ENCODE assay signal across 18 cellular contexts in genomic region chr16:88363239-88363891, GRCh38. TPM values are rescaled to one million over a fixed set of nuclear protein-coding genes. Genes with fewer than 3 reads are reported as not detected.
A peak's percentile ranks its signal among the peaks of the same experiment; 100 is the strongest.
DNase-seq lines count a peak whose midpoint lies in the region; ATAC-seq, FAIRE-seq and TF ChIP-seq lines count a peak whose summit lies in the region.
"Had no signal": no experiment of that assay in that cellular context is flagged by ENCODE, and none has a peak within 500 bp of the region (broad histone marks: within the 10 kb centered on the region; RNA-seq: fewer than 3 reads in every experiment).

No MANE protein-coding gene starts in this region.

- H3K9me2 ChIP-seq in SU-DHL-6 (replicated peaks; ENCODE audit: insufficient read depth, low read length): no peaks in the 10 kb centered on the region

- H4K20me1 ChIP-seq in SU-DHL-6 (ENCODE audit: low read depth, low read length): no peaks in the 10 kb centered on the region

- peak overlapping the region in 3 of 4 donors; percentile 32 to 69 (median 35) for H3K4me3 Mint-ChIP-seq in IgD-negative memory B cell
- H3K4me3 Mint-ChIP-seq in stimulated activated memory B cell treated with anti-CD40 and anti-IgM and Interleukin-4, amounts not matched to agents 10 μg/mL and 1 μg/mL and 100 μg/mL, for 72 hours: peak overlapping the region; percentile 11

- peaks cover 0 to 10% (median 0%) of the 10 kb centered on the region in 3 donors for H3K9me3 Mint-ChIP-seq in IgD-negative memory B cell
- H3K9me3 Mint-ChIP-seq in stimulated activated memory B cell treated with anti-CD40 and anti-IgM and Interleukin-4, amounts not matched to agents 10 μg/mL and 1 μg/mL and 100 μg/mL, for 72 hours: no peaks in the 10 kb centered on the region

- DNase-seq in GM12891 (ENCODE audit: insufficient read length, low spot score) (no peak), NCI-H1694 treated with DMSO at 0.1 percent for 48 hours (lab: John Stamatoyannopoulos, UW) (no peak), mesenteric fat pad (ENCODE audit: low spot score) (no peak), occipital lobe (lab: John Stamatoyannopoulos, UW) (no peak)
- DNase-seq: AML-193, DMS79 treated with DMSO at 0.1 percent for 48 hours, NCI-H1436, NCI-H2029 treated with DMSO at 0.1 percent for 48 hours, NCI-H2171, NCI-H526 had no signal

- no peaks in the 10 kb centered on the region for H3K9me3 ChIP-seq in SU-DHL-6 (ENCODE audit: insufficient read depth, low read length)
- H3K9me3 ChIP-seq: SJSA1 had no signal

- H3K4me3 ChIP-seq in SU-DHL-6 (ENCODE audit: insufficient read depth, low read length, poor library complexity, severe bottlenecking): no peak overlapping the region
- H3K4me3 ChIP-seq: K562, SJSA1 had no signal

- peaks cover 0 to 9% (median 2%) of the 10 kb centered on the region in 3 donors for H3K4me1 Mint-ChIP-seq in IgD-negative memory B cell
- peaks cover 9% of the 10 kb centered on the region for H3K4me1 Mint-ChIP-seq in stimulated activated memory B cell treated with anti-CD40 and anti-IgM and Interleukin-4, amounts not matched to agents 10 μg/mL and 1 μg/mL and 100 μg/mL, for 72 hours

- H2AFZ ChIP-seq in SU-DHL-6 (ENCODE audit: low read depth, low read length, severe bottlenecking): no peak overlapping the region

- no peaks in the 10 kb centered on the region for H3F3A ChIP-seq in SU-DHL-6 (ENCODE audit: insufficient read depth)

- no peaks in the 10 kb centered on the region for H3K36me3 ChIP-seq in SU-DHL-6 (ENCODE audit: low read length)
- H3K36me3 ChIP-seq: SJSA1 had no signal

- ATAC-seq in stimulated activated memory B cell treated with anti-CD40 and anti-IgM and Interleukin-4, amounts not matched to agents 10 μg/mL and 1 μg/mL and 100 μg/mL, for 72 hours: peak; percentile 77
- ATAC-seq: K562, Panc1 had no signal

- no peaks in the 10 kb centered on the region for H3K27me3 ChIP-seq in SU-DHL-6 (ENCODE audit: low read length)
- H3K27me3 ChIP-seq: SJSA1 had no signal

- no peak for FAIRE-seq in GM12891 (lab: Jason Lieb, UNC)
- FAIRE-seq: GM18507, H1, K562 had no signal

- TF ChIP-seq POLR2A in GM12891 (IDR thresholded peaks at IDR 0.05; ENCODE audit: low read depth, low read length): no peak

- H3K27ac Mint-ChIP-seq in IgD-negative memory B cell: no peak overlapping the region
- peak overlapping the region; percentile 51 for H3K27ac Mint-ChIP-seq in stimulated activated memory B cell treated with anti-CD40 and anti-IgM and Interleukin-4, amounts not matched to agents 10 μg/mL and 1 μg/mL and 100 μg/mL, for 72 hours

- H3K27me3 Mint-ChIP-seq in IgD-negative memory B cell: peaks cover 14% of the 10 kb centered on the region
- peaks cover 16% of the 10 kb centered on the region for H3K27me3 Mint-ChIP-seq in stimulated activated memory B cell treated with anti-CD40 and anti-IgM and Interleukin-4, amounts not matched to agents 10 μg/mL and 1 μg/mL and 100 μg/mL, for 72 hours

- no peak overlapping the region for H3K27ac ChIP-seq in SU-DHL-6 (ENCODE audit: low read depth, low read length)
- H3K27ac ChIP-seq: SJSA1 had no signal

- no peak overlapping the region for H3K9ac ChIP-seq in SU-DHL-6 (ENCODE audit: low read length)

- H3K79me2 ChIP-seq in SU-DHL-6 (ENCODE audit: insufficient read depth, low read length): no peaks in the 10 kb centered on the region

- peak overlapping the region; percentile 25 for H3K4me2 ChIP-seq in SU-DHL-6 (ENCODE audit: low read depth, low read length, poor library complexity, severe bottlenecking)

- no peak for TF ChIP-seq CTCF in SU-DHL-6 (IDR thresholded peaks at IDR 0.05; ENCODE audit: insufficient read depth, low read length, poor library complexity, severe bottlenecking)

- no peaks in the 10 kb centered on the region for H3K36me3 Mint-ChIP-seq in IgD-negative memory B cell
- peaks cover 8% of the 10 kb centered on the region for H3K36me3 Mint-ChIP-seq in stimulated activated memory B cell treated with anti-CD40 and anti-IgM and Interleukin-4, amounts not matched to agents 10 μg/mL and 1 μg/mL and 100 μg/mL, for 72 hours

TF ChIP-seq in GM12891, 5 proteins besides CTCF, POLR2A, EP300 and RAD21:
- no peak for TF ChIP-seq POLR2AphosphoS5 (IDR thresholded peaks at IDR 0.05; ENCODE audit: low read depth, low read length)
- no peak for TF ChIP-seq PAX5 (IDR thresholded peaks at IDR 0.05; ENCODE audit: insufficient read depth, low read length, severe bottlenecking)
- no peak for TF ChIP-seq SPI1 (IDR thresholded peaks at IDR 0.05; ENCODE audit: low read depth, low read length)
- TF ChIP-seq TAF1 (IDR thresholded peaks at IDR 0.05; ENCODE audit: low read depth, low read length): no peak
- peak; percentile 44; the same call in 1 of the 2 replicates for TF ChIP-seq POU2F2 (IDR thresholded peaks at IDR 0.05; ENCODE audit: low read depth, low read length)
TF ChIP-seq in GM12891: peak in this region for 1.

RNA-seq across cellular contexts. Expression of gene ZNF469, which starts 19.4 kb away (rescaled TPM):
- polyA plus RNA-seq in GM12891 (2012; ENCODE audit: low read depth, missing spikeins): 0.26 TPM
- polyA plus RNA-seq in IgD-negative memory B cell: 0.26 TPM
- total RNA-seq in mesenteric fat pad (2.5 TPM), occipital lobe (0.31 TPM)
